ENCODE assay signal across 8 cellular contexts in the genomic region with DNA sequence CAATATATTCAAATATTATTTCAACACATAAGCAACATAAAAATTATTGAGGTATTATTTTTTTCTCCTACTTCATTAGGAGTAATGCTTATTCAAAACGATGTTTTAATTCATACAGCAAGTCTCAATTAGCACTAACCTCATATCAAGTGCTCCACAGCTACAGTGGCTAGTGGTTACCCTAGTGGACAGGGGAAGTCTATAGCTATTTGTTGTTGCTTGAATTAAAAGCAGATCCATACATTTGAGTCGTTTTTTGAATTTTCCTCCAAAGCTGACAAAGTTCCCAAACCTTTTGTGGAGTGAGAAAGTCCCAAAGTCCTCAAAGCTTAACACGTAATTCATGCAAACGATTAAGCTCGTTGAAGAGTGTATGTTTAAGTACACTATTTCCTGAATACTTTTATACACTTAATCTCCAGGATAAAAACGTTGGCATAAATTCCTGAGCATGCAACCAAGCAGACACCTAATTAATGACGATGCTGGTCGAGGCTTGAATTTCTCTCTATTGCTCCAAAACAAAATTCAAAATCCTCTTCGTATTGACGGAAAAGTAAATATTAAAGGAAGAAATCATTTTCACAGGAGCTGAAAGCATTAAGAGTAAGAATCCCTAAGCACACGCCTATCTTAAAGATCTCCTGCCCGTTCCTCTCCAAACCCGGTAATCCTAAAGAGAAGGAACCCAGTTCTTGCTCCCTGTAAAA. TPM values are rescaled to one million over a fixed set of nuclear protein-coding genes. Genes with fewer than 3 reads are reported as not detected.
A peak's percentile ranks its signal among the peaks of the same experiment; 100 is the strongest.
DNase-seq lines count a peak whose midpoint lies in the region; ATAC-seq, FAIRE-seq and TF ChIP-seq lines count a peak whose summit lies in the region.

No MANE protein-coding gene starts in this region.

- in situ Hi-C loops in ACHN (cut with HindIII; ENCODE audit: low pct_ligation_motif_present, low pct_unique_long_range_greater_than_20kb, low sequenced_read_pairs), result no loop called here

- H3K27ac ChIP-seq in HEK293 (ENCODE audit: extremely low read depth, low read depth, low read length) (peak overlapping the region; percentile 70; the same call in 1 of the 2 replicates), keratinocyte (ENCODE audit: control insufficient read depth, insufficient read depth, low read length) (peak overlapping the region; percentile 60), temporal lobe (ENCODE audit: low read depth, low read length) (peak overlapping the region; percentile 78)

- no peaks in the 10 kb centered on the region for H3K9me3 Mint-ChIP-seq in activated T-helper 17 cell treated with anti-CD3 and anti-CD28 coated beads, Interleukin-2, amount 50 U/mL, for 72 hours

- no peaks in the 10 kb centered on the region for H3K9me1 ChIP-seq in keratinocyte (ENCODE audit: control insufficient read depth, extremely low read depth, insufficient read depth, low read length)

- CTCF ChIA-PET in HEK293 (lab: Yijun Ruan, JAX), result no interaction called here

- peak overlapping the region; percentile 97 for H3K27ac Mint-ChIP-seq in activated T-helper 17 cell treated with anti-CD3 and anti-CD28 coated beads, Interleukin-2, amount 50 U/mL, for 72 hours

- H3K4me3 ChIP-seq in HEK293 (ENCODE audit: low read depth, low read length) (peak overlapping the region; percentile 68), keratinocyte (ENCODE audit: control insufficient read depth in 2 of 3, extremely low read depth in 1 of 3, insufficient read depth in 2 of 3, low read depth in 1 of 3, low read length in 3 of 3) (peak overlapping the region; percentile 83 to 98 (median 93))

- FAIRE-seq in keratinocyte (lab: Jason Lieb, UNC), result no peak

- ATAC-seq in activated T-helper 17 cell treated with anti-CD3 and anti-CD28 coated beads, Interleukin-2, amount 50 U/mL, for 72 hours (replicated peaks), result no peak
- no peak for ATAC-seq in GM19023 (IDR thresholded peaks at IDR 0.05; ENCODE audit: unreplicated experiment)

- POLR2A ChIA-PET in HEK293 (lab: Yijun Ruan, JAX), result interaction anchor here (1.3 kb wide), 1 partner anchor 23 kb away, joined by 3 read pairs; no protein-coding TSS in a partner anchor

- peak overlapping the region; percentile 78 for H3K9ac ChIP-seq in keratinocyte (ENCODE audit: control insufficient read depth, extremely low read depth, insufficient read depth, low read length)

- TF ChIP-seq CTCF in HEK293 (tag by site-specific recombination; IDR thresholded peaks at IDR 0.05) (no peak), keratinocyte (optimal IDR thresholded peaks at IDR 0.05 in 1 of 3, IDR thresholded peaks at IDR 0.05 in 1 of 3, conservative IDR thresholded peaks at IDR 0.05 in 1 of 3; ENCODE audit: extremely low read depth in 1 of 3, insufficient read depth in 2 of 3, low read length in 3 of 3) (peak in 1 of 3 experiments; percentile 13)

- peaks cover 38% of the 10 kb centered on the region for H3K36me3 Mint-ChIP-seq in activated T-helper 17 cell treated with anti-CD3 and anti-CD28 coated beads, Interleukin-2, amount 50 U/mL, for 72 hours (ENCODE audit: low read depth)

- H3K4me1 Mint-ChIP-seq in activated T-helper 17 cell treated with anti-CD3 and anti-CD28 coated beads, Interleukin-2, amount 50 U/mL, for 72 hours, result peaks cover 25% of the 10 kb centered on the region

- H3K79me2 ChIP-seq in keratinocyte (ENCODE audit: control insufficient read depth, insufficient read depth, low read length), result peaks cover 34% of the 10 kb centered on the region

- H3K27me3 ChIP-seq in keratinocyte (ENCODE audit: control insufficient read depth, extremely low read depth, insufficient read depth, low read length), result no peaks in the 10 kb centered on the region

- H3K4me3 Mint-ChIP-seq in activated T-helper 17 cell treated with anti-CD3 and anti-CD28 coated beads, Interleukin-2, amount 50 U/mL, for 72 hours, result peak overlapping the region; percentile 98

- no peaks in the 10 kb centered on the region for H4K20me1 ChIP-seq in keratinocyte (ENCODE audit: control insufficient read depth, extremely low read depth, insufficient read depth, low read length)

- DNase-seq in ACHN (peak; percentile 7), keratinocyte (ENCODE audit: low read depth, low spot score) (no peak), NCI-H1092 treated with DMSO at 0.1 percent for 48 hours (lab: John Stamatoyannopoulos, UW) (no peak), NCI-H1048 (lab: John Stamatoyannopoulos, UW) (no peak)

- peak overlapping the region; percentile 97 for H2AFZ ChIP-seq in keratinocyte (ENCODE audit: control insufficient read depth, low read length)

- H3K36me3 ChIP-seq in HEK293 (ENCODE audit: control insufficient read depth in 2 of 2, insufficient read depth in 1 of 2, low read length in 2 of 2) (no peaks in the 10 kb centered on the region), keratinocyte (ENCODE audit: control insufficient read depth in 2 of 2, extremely low read depth in 1 of 2, insufficient read depth in 2 of 2, low read length in 2 of 2) (no peaks in the 10 kb centered on the region)

- no peaks in the 10 kb centered on the region for H3K9me3 ChIP-seq in HEK293 (ENCODE audit: control insufficient read depth, insufficient read depth, low read depth, low read length)
- H3K9me3 ChIP-seq in keratinocyte (ENCODE audit: control insufficient read depth, low read depth, low read length), result no peaks in the 10 kb centered on the region

- H3K4me2 ChIP-seq in keratinocyte (ENCODE audit: control insufficient read depth, extremely low read depth, insufficient read depth, low read depth, low read length), result peak overlapping the region; percentile 88

- no peaks in the 10 kb centered on the region for H3K27me3 Mint-ChIP-seq in activated T-helper 17 cell treated with anti-CD3 and anti-CD28 coated beads, Interleukin-2, amount 50 U/mL, for 72 hours

- dilution Hi-C loops in keratinocyte (cut with MboI; ENCODE audit: extremely low pct_ligation_motif_present, low sequenced_read_pairs), result no loop called here

- H3K4me1 ChIP-seq in HEK293 (ENCODE audit: control insufficient read depth, insufficient read depth, low read length), result no peaks in the 10 kb centered on the region; the same call in 1 of the 2 replicates
- peaks cover 21% of the 10 kb centered on the region for H3K4me1 ChIP-seq in keratinocyte (ENCODE audit: control insufficient read depth, extremely low read depth, insufficient read depth, low read length)

TF ChIP-seq in HEK293, 187 proteins besides CTCF, POLR2A, EP300 and RAD21:
- TF ChIP-seq ZNF335 (tag by site-specific recombination; conservative IDR thresholded peaks at IDR 0.05) (0 out of 2 replicates have a peak, but pooled peaks have one; percentile 45), OSR2 (tag by site-specific recombination; IDR thresholded peaks at IDR 0.05) (no peak), ZNF266 (tag by site-specific recombination; IDR thresholded peaks at IDR 0.05; ENCODE audit: low read depth) (no peak), ZNF501 (tag by site-specific recombination; IDR thresholded peaks at IDR 0.05) (no peak), ZEB2 (tag by site-specific recombination; IDR thresholded peaks at IDR 0.05) (no peak)
- TF ChIP-seq, protein P1, sequence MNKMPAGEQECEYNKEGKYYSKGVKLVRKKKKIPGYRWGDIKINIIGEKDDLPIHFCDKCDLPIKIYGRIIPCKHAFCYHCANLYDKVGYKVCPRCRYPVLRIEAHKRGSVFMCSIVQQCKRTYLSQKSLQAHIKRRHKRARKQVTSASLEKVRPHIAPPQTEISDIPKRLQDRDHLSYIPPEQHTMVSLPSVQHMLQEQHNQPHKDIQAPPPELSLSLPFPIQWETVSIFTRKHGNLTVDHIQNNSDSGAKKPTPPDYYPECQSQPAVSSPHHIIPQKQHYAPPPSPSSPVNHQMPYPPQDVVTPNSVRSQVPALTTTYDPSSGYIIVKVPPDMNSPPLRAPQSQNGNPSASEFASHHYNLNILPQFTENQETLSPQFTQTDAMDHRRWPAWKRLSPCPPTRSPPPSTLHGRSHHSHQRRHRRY (tag by site-specific recombination; IDR thresholded peaks at IDR 0.05), result no peak

RNA-seq across cellular contexts. Expression of gene VPS13C, which starts 1.0 kb away (rescaled TPM):
- total RNA-seq in activated T-helper 17 cell treated with anti-CD3 and anti-CD28 coated beads, Interleukin-2, amount 50 U/mL, for 72 hours, result 10 to 100 TPM; 67.0 to 85.2 TPM
- polyA plus RNA-seq in keratinocyte, result 7.4 to 13.5 TPM (median 13.1 TPM) in 3 replicates
- 5.2 TPM for polyA plus RNA-seq in keratinocyte (2011; ENCODE audit: low read depth)
- 3.2 and 4.3 TPM in 2 replicates for polyA plus RNA-seq in keratinocyte (2011; cell fraction: cytosol; rRNA removed)
- polyA plus RNA-seq in keratinocyte (2011; cell fraction: nucleus; rRNA removed), result 26.0 and 37.1 TPM in 2 replicates
- 8.0 and 9.4 TPM in 2 replicates for polyA plus RNA-seq in keratinocyte (2012; ENCODE audit: low replicate concordance)
- 11.5 to 62.8 TPM (median 50.2 TPM) in 3 replicates for polyA minus RNA-seq in keratinocyte
- polyA minus RNA-seq in keratinocyte (2011; cell fraction: cytosol; rRNA and poly(A)+ RNA removed), result 12.5 TPM
- 115 and 184 TPM in 2 replicates for polyA minus RNA-seq in keratinocyte (2011; cell fraction: nucleus; rRNA and poly(A)+ RNA removed)
- total RNA-seq in temporal lobe, result 89.0 TPM

RNA-seq across cellular contexts. Expression of gene C2CD4A, which starts 7.5 kb away (rescaled TPM):
- 1 to 10 TPM; 1.3 to 5.8 TPM for total RNA-seq in activated T-helper 17 cell treated with anti-CD3 and anti-CD28 coated beads, Interleukin-2, amount 50 U/mL, for 72 hours
- polyA plus RNA-seq in keratinocyte, result not detected in 3 replicates
- polyA plus RNA-seq in keratinocyte (2011; ENCODE audit: low read depth), result not detected
- polyA plus RNA-seq in keratinocyte (2011; cell fraction: cytosol; rRNA removed), result not detected in 2 replicates
- polyA plus RNA-seq in keratinocyte (2011; cell fraction: nucleus; rRNA removed), result 0.04 TPM in 1 of 2 replicates, not detected in the other
- not detected in 2 replicates for polyA plus RNA-seq in keratinocyte (2012; ENCODE audit: low replicate concordance)
- 0.06 TPM in 1 of 3 replicates, not detected in the others for polyA minus RNA-seq in keratinocyte
- polyA minus RNA-seq in keratinocyte (2011; cell fraction: cytosol; rRNA and poly(A)+ RNA removed), result not detected
- not detected in 2 replicates for polyA minus RNA-seq in keratinocyte (2011; cell fraction: nucleus; rRNA and poly(A)+ RNA removed)
- total RNA-seq in temporal lobe, result not detected
